ENCODE assay signal across 9 cellular contexts in genomic region chr19:12800873-12801465, GRCh38. TPM values are rescaled to one million over a fixed set of nuclear protein-coding genes. Genes with fewer than 3 reads are reported as not detected.
A peak's percentile ranks its signal among the peaks of the same experiment; 100 is the strongest.
DNase-seq lines count a peak whose midpoint lies in the region; ATAC-seq, FAIRE-seq and TF ChIP-seq lines count a peak whose summit lies in the region.
"Had no signal": no experiment of that assay in that cellular context is flagged by ENCODE, and none has a peak within 500 bp of the region (broad histone marks: within the 10 kb centered on the region; RNA-seq: fewer than 3 reads in every experiment).

No MANE protein-coding gene starts in this region.

- intact Hi-C loops in K562 (cut with micrococcal nuclease), result no loop called here

- H3K9me3 ChIP-seq in BLaER1 (no peaks in the 10 kb centered on the region), Karpas-422 (ENCODE audit: low read length) (no peaks in the 10 kb centered on the region), K562 (replicated peaks; ENCODE audit: control insufficient read depth, insufficient read depth, low read depth, low read length) (no peaks in the 10 kb centered on the region)
- H3K9me3 ChIP-seq: neutrophil had no signal

- TF ChIP-seq EP300 in K562 (IDR thresholded peaks at IDR 0.05; ENCODE audit: low read length), result no peak

- H2AFZ ChIP-seq in Karpas-422 (ENCODE audit: low read length), result 0 out of 2 replicates have a peak overlapping the region, but pooled peaks have one; percentile 92
- peak overlapping the region; percentile 97 for H2AFZ ChIP-seq in K562 (ENCODE audit: low read depth, low read length)

- TF ChIP-seq CTCF in K562 (IDR thresholded peaks at IDR 0.05 in 2 of 3, conservative IDR thresholded peaks at IDR 0.05 in 1 of 3; ENCODE audit: insufficient read depth in 2 of 3, low read depth in 1 of 3, low read length in 3 of 3), result no peak
- no peak for TF ChIP-seq CTCF in GM20000 (IDR thresholded peaks at IDR 0.05; ENCODE audit: extremely low read depth, missing control alignments)

- H4K20me1 ChIP-seq in BLaER1 (peaks cover 21% of the 10 kb centered on the region), Karpas-422 (ENCODE audit: insufficient read depth, low read depth, low read length) (no peaks in the 10 kb centered on the region), K562 (replicated peaks; ENCODE audit: control insufficient read depth, insufficient read depth, low read length) (no peaks in the 10 kb centered on the region)

- H3K79me2 ChIP-seq in Karpas-422 (ENCODE audit: low read length) (peaks cover 20% of the 10 kb centered on the region), K562 (ENCODE audit: control insufficient read depth, insufficient read depth, low read length) (peaks cover 30% of the 10 kb centered on the region)

- H3K4me1 ChIP-seq in BLaER1 (peaks cover 53% of the 10 kb centered on the region), Karpas-422 (ENCODE audit: low read length) (peaks cover 31% of the 10 kb centered on the region), K562 (replicated peaks in 1 of 2; ENCODE audit: control insufficient read depth in 2 of 2, insufficient read depth in 2 of 2, low read length in 2 of 2) (peaks cover 31 to 60% of the 10 kb centered on the region in 2 experiments; a peak in 4 of 5 replicates)

- in situ Hi-C loops in K562 (cut with MboI), result no loop called here

- CTCF ChIA-PET in K562 (lab: Yijun Ruan, JAX; ENCODE audit: low intra/inter-chr PET ratio), result no interaction called here

- DNase-seq in Karpas-422, result peak; percentile 62
- peak; percentile 40 to 56 (median 50) for DNase-seq in K562 (ENCODE audit: extremely low read depth in 1 of 4, low spot score in 3 of 4)
- DNase-seq in kidney tubule cell (ENCODE audit: low spot score), result peak; percentile 20
- peak in 7 of 49 donors; percentile 1 to 65 (median 30) for DNase-seq in substantia nigra (lab: John Stamatoyannopoulos, UW)
- DNase-seq in GM20000 (ENCODE audit: low spot score), result no peak
- no peak for DNase-seq in urothelium cell line (ENCODE audit: low spot score)

- H3K9me2 ChIP-seq in Karpas-422 (replicated peaks; ENCODE audit: insufficient read depth, low read length), result no peaks in the 10 kb centered on the region

- H3K9me1 ChIP-seq in K562 (ENCODE audit: control insufficient read depth, insufficient read depth, low read length), result no peaks in the 10 kb centered on the region

- peak overlapping the region; percentile 87 for H3K4me2 ChIP-seq in BLaER1
- H3K4me2 ChIP-seq in Karpas-422 (ENCODE audit: low read depth, low read length, poor library complexity, severe bottlenecking), result peak overlapping the region; percentile 83
- H3K4me2 ChIP-seq in K562 (ENCODE audit: insufficient read depth, low read length), result peak overlapping the region; percentile 82

- no peak for TF ChIP-seq POLR2A in K562 (conservative IDR thresholded peaks at IDR 0.05)

- H3K4me3 ChIP-seq in BLaER1 (peak overlapping the region; percentile 90), Karpas-422 (ENCODE audit: low read length) (peak overlapping the region; percentile 83), K562 (peak overlapping the region; percentile 76)

- TSS peak; percentile 62 for BruUV-seq in K562 (replicated peaks; lab: Mats Ljungman, UMichigan)

- no peaks in the 10 kb centered on the region for H3K27me3 ChIP-seq in BLaER1
- no peaks in the 10 kb centered on the region for H3K27me3 ChIP-seq in Karpas-422 (ENCODE audit: low read length)
- no peaks in the 10 kb centered on the region for H3K27me3 ChIP-seq in K562 (ENCODE audit: control insufficient read depth in 2 of 2, insufficient read depth in 2 of 2, low read length in 2 of 2)

- peak; percentile 27 for ATAC-seq in K562
- ATAC-seq in GM19397 (IDR thresholded peaks at IDR 0.05; ENCODE audit: unreplicated experiment), result no peak

- WGBS in K562 (ENCODE audit: insufficient coverage, low coverage, missing lambda C conversion rate), result 4% methylated on average over 26 of the region's 38 CpGs

- H3K27ac ChIP-seq in BLaER1, result peak overlapping the region; percentile 92
- H3K27ac ChIP-seq in Karpas-422 (ENCODE audit: low read length), result peak overlapping the region; percentile 62
- H3K27ac ChIP-seq in K562 (ENCODE audit: extremely low read depth, low read depth, low read length), result peak overlapping the region; percentile 90
- H3K27ac ChIP-seq in substantia nigra (ENCODE audit: low read depth, low read length, poor library complexity, severe bottlenecking), result peak overlapping the region; percentile 82
- H3K27ac ChIP-seq: neutrophil had no signal

- TF ChIP-seq RAD21 in K562 (CRISPR knock-in tag; conservative IDR thresholded peaks at IDR 0.05 in 1 of 2, IDR thresholded peaks at IDR 0.05 in 1 of 2), result no peak

- FAIRE-seq in K562 (lab: Jason Lieb, UNC) (no peak), urothelium cell line (lab: Jason Lieb, UNC) (no peak)

- POLR2A ChIA-PET in K562 (lab: Yijun Ruan, JAX), result interaction anchor here (0.5 to 2.7 kb wide), 7 partner anchors 9 to 190 kb away, joined by 3 to 12 read pairs (median 3); partner anchors contain the start of genes DHPS, JUNB, ZNF490 and ZNF791

- H3K36me3 ChIP-seq in BLaER1, result peaks cover 41% of the 10 kb centered on the region
- H3K36me3 ChIP-seq in Karpas-422 (ENCODE audit: insufficient read depth, low read length), result peaks cover 6% of the 10 kb centered on the region
- H3K36me3 ChIP-seq in K562 (ENCODE audit: control insufficient read depth, insufficient read depth, low read length), result peaks cover 33% of the 10 kb centered on the region; the same call in 2 of the 3 replicates
- H3K36me3 ChIP-seq: neutrophil had no signal

- H3K9ac ChIP-seq in BLaER1, result peak overlapping the region; percentile 97
- H3K9ac ChIP-seq in Karpas-422 (ENCODE audit: low read length), result peak overlapping the region; percentile 88
- H3K9ac ChIP-seq in K562 (ENCODE audit: insufficient read depth in 1 of 2, low read depth in 2 of 2, low read length in 2 of 2), result peak overlapping the region; percentile 90 to 96

RNA-seq across cellular contexts. Expression of gene PRDX2, which starts 0.6 kb away (rescaled TPM):
- 372 and 566 TPM in 2 replicates for total RNA-seq in Karpas-422 (2014; rRNA removed; shearing (Covaris generic); ENCODE audit: low replicate concordance)
- 60.0 and 151 TPM in 2 replicates for total RNA-seq in K562 (2011; cell fraction: chromatin; rRNA removed; ENCODE audit: low replicate concordance)
- total RNA-seq in K562 (2011; cell fraction: nucleolus; rRNA removed), result 145 and 159 TPM in 2 replicates
- total RNA-seq in K562 (2011; cell fraction: nucleoplasm; rRNA removed), result 97.9 and 99.4 TPM in 2 replicates
- total RNA-seq in K562 (2014; rRNA removed), result 416 and 546 TPM in 2 replicates
- total RNA-seq in K562 (2014; rRNA removed; fragmentation: Illumina TruSeq; extraction: Trizol), result 152 and 249 TPM in 2 replicates
- total RNA-seq in K562 (2015; rRNA removed; fragmentation: Illumina TruSeq; extraction: Trizol), result 343 and 347 TPM in 2 replicates
- total RNA-seq in K562 (2021), result 415 and 416 TPM in 2 replicates
- polyA plus RNA-seq in K562 (2011; rRNA removed), result 206 and 256 TPM in 2 replicates
- 525 and 683 TPM in 2 replicates for polyA plus RNA-seq in K562 (2011; cell fraction: cytosol; rRNA removed)
- 194 and 225 TPM in 2 replicates for polyA plus RNA-seq in K562 (2011; cell fraction: nucleus; rRNA removed)
- polyA plus RNA-seq in K562 (2012), result 497 and 514 TPM in 2 replicates
- 650 and 698 TPM in 2 replicates for polyA plus RNA-seq in K562 (2014; fragmentation: Illumina TruSeq; extraction: Trizol)
- 1,000 to 10,000 TPM in 1 of 2 experiments, 100 to 1,000 TPM in 1; 938 to 1,183 TPM for polyA plus RNA-seq in K562 (2014; fragmentation: Nextera tagmentation; extraction: Ambion mirVana)
- 280 and 401 TPM in 2 replicates for polyA plus RNA-seq in K562 (2014; rRNA removed)
- 113 and 153 TPM in 2 replicates for polyA minus RNA-seq in K562 (2011; rRNA and poly(A)+ RNA removed)
- 241 TPM in 2 replicates for polyA minus RNA-seq in K562 (2011; cell fraction: cytosol; rRNA and poly(A)+ RNA removed)
- polyA minus RNA-seq in K562 (2011; cell fraction: nucleus; rRNA and poly(A)+ RNA removed), result 31.6 and 53.0 TPM in 2 replicates

RNA-seq across cellular contexts. Expression of gene THSD8, which starts 0.9 kb away (rescaled TPM):
- 9.0 TPM in 1 of 2 replicates, not detected in the other for total RNA-seq in Karpas-422 (2014; rRNA removed; shearing (Covaris generic); ENCODE audit: low replicate concordance)
- total RNA-seq in K562 (2011; cell fraction: chromatin; rRNA removed; ENCODE audit: low replicate concordance), result not detected in 2 replicates
- total RNA-seq in K562 (2011; cell fraction: nucleolus; rRNA removed), result not detected in 2 replicates
- total RNA-seq in K562 (2011; cell fraction: nucleoplasm; rRNA removed), result not detected in 2 replicates
- total RNA-seq in K562 (2014; rRNA removed) (0.37 TPM in 1 of 2 replicates, not detected in the other), K562 (2014; rRNA removed; fragmentation: Illumina TruSeq; extraction: Trizol) (16.2 and 27.6 TPM in 2 replicates), K562 (2015; rRNA removed; fragmentation: Illumina TruSeq; extraction: Trizol) (8.4 TPM in 1 of 2 replicates, not detected in the other), K562 (2021) (42.4 and 49.3 TPM in 2 replicates)
- polyA plus RNA-seq in K562 (2011; rRNA removed) (11.9 and 13.4 TPM in 2 replicates), K562 (2014; fragmentation: Illumina TruSeq; extraction: Trizol) (3.5 and 28.6 TPM in 2 replicates), K562 (2014; fragmentation: Nextera tagmentation; extraction: Ambion mirVana) (10 to 100 TPM; 13.2 to 19.9 TPM), K562 (2014; rRNA removed) (not detected in 2 replicates)
- polyA plus RNA-seq in K562 (2011; cell fraction: cytosol; rRNA removed), result 4.1 TPM in 1 of 2 replicates, not detected in the other
- 3.7 and 3.9 TPM in 2 replicates for polyA plus RNA-seq in K562 (2011; cell fraction: nucleus; rRNA removed)
- 43.9 and 89.6 TPM in 2 replicates for polyA plus RNA-seq in K562 (2012)
- 10.0 and 14.0 TPM in 2 replicates for polyA minus RNA-seq in K562 (2011; rRNA and poly(A)+ RNA removed)
- not detected in 2 replicates for polyA minus RNA-seq in K562 (2011; cell fraction: cytosol; rRNA and poly(A)+ RNA removed)
- polyA minus RNA-seq in K562 (2011; cell fraction: nucleus; rRNA and poly(A)+ RNA removed), result not detected in 2 replicates

RNA-seq across cellular contexts. Expression of gene RNASEH2A, which starts 5.4 kb away (rescaled TPM):
- 37.8 and 48.4 TPM in 2 replicates for total RNA-seq in Karpas-422 (2014; rRNA removed; shearing (Covaris generic); ENCODE audit: low replicate concordance)
- 24.8 and 63.1 TPM in 2 replicates for total RNA-seq in K562 (2011; cell fraction: chromatin; rRNA removed; ENCODE audit: low replicate concordance)
- 48.6 and 51.0 TPM in 2 replicates for total RNA-seq in K562 (2011; cell fraction: nucleolus; rRNA removed)
- total RNA-seq in K562 (2011; cell fraction: nucleoplasm; rRNA removed), result 42.1 and 45.2 TPM in 2 replicates
- total RNA-seq in K562 (2014; rRNA removed), result 62.7 and 80.8 TPM in 2 replicates
- total RNA-seq in K562 (2014; rRNA removed; fragmentation: Illumina TruSeq; extraction: Trizol), result 36.7 TPM in 2 replicates
- 60.2 and 61.7 TPM in 2 replicates for total RNA-seq in K562 (2015; rRNA removed; fragmentation: Illumina TruSeq; extraction: Trizol)
- total RNA-seq in K562 (2021), result 53.9 and 64.1 TPM in 2 replicates
- 60.7 and 62.8 TPM in 2 replicates for polyA plus RNA-seq in K562 (2011; rRNA removed)
- 109 and 127 TPM in 2 replicates for polyA plus RNA-seq in K562 (2011; cell fraction: cytosol; rRNA removed)
- 59.9 and 78.3 TPM in 2 replicates for polyA plus RNA-seq in K562 (2011; cell fraction: nucleus; rRNA removed)
- polyA plus RNA-seq in K562 (2012), result 43.0 and 67.1 TPM in 2 replicates
- polyA plus RNA-seq in K562 (2014; fragmentation: Illumina TruSeq; extraction: Trizol), result 46.9 and 74.6 TPM in 2 replicates
- polyA plus RNA-seq in K562 (2014; fragmentation: Nextera tagmentation; extraction: Ambion mirVana), result 10 to 100 TPM; 22.3 to 34.6 TPM
- polyA plus RNA-seq in K562 (2014; rRNA removed), result 78.0 and 107 TPM in 2 replicates
- polyA minus RNA-seq in K562 (2011; rRNA and poly(A)+ RNA removed), result 62.8 and 83.0 TPM in 2 replicates
- 47.4 and 60.5 TPM in 2 replicates for polyA minus RNA-seq in K562 (2011; cell fraction: cytosol; rRNA and poly(A)+ RNA removed)
- polyA minus RNA-seq in K562 (2011; cell fraction: nucleus; rRNA and poly(A)+ RNA removed), result 17.8 and 23.9 TPM in 2 replicates

RNA-seq across cellular contexts. Expression of gene JUNB, which starts 9.7 kb away (rescaled TPM):
- 60.0 and 156 TPM in 2 replicates for total RNA-seq in Karpas-422 (2014; rRNA removed; shearing (Covaris generic); ENCODE audit: low replicate concordance)
- total RNA-seq in K562 (2011; cell fraction: chromatin; rRNA removed; ENCODE audit: low replicate concordance), result 8.5 and 33.0 TPM in 2 replicates
- total RNA-seq in K562 (2011; cell fraction: nucleolus; rRNA removed), result 64.4 and 66.6 TPM in 2 replicates
- total RNA-seq in K562 (2011; cell fraction: nucleoplasm; rRNA removed), result 24.6 and 29.1 TPM in 2 replicates
- total RNA-seq in K562 (2014; rRNA removed), result 74.7 and 94.7 TPM in 2 replicates
- 1.7 and 1.9 TPM in 2 replicates for total RNA-seq in K562 (2014; rRNA removed; fragmentation: Illumina TruSeq; extraction: Trizol)
- 13.1 and 15.6 TPM in 2 replicates for total RNA-seq in K562 (2015; rRNA removed; fragmentation: Illumina TruSeq; extraction: Trizol)
- total RNA-seq in K562 (2021), result 61.7 and 73.9 TPM in 2 replicates
- 15.9 and 19.8 TPM in 2 replicates for polyA plus RNA-seq in K562 (2011; rRNA removed)
- 26.0 and 124 TPM in 2 replicates for polyA plus RNA-seq in K562 (2011; cell fraction: cytosol; rRNA removed)
- polyA plus RNA-seq in K562 (2011; cell fraction: nucleus; rRNA removed), result 37.6 and 107 TPM in 2 replicates
- 33.9 and 59.6 TPM in 2 replicates for polyA plus RNA-seq in K562 (2012)
- 4.4 and 19.9 TPM in 2 replicates for polyA plus RNA-seq in K562 (2014; fragmentation: Illumina TruSeq; extraction: Trizol)
- polyA plus RNA-seq in K562 (2014; fragmentation: Nextera tagmentation; extraction: Ambion mirVana), result under 1 TPM; 0.23 to 0.56 TPM
- polyA plus RNA-seq in K562 (2014; rRNA removed), result 88.1 and 89.6 TPM in 2 replicates
- 2.7 and 3.9 TPM in 2 replicates for polyA minus RNA-seq in K562 (2011; rRNA and poly(A)+ RNA removed)
- 23.1 and 26.1 TPM in 2 replicates for polyA minus RNA-seq in K562 (2011; cell fraction: cytosol; rRNA and poly(A)+ RNA removed)
- polyA minus RNA-seq in K562 (2011; cell fraction: nucleus; rRNA and poly(A)+ RNA removed), result 31.7 and 39.2 TPM in 2 replicates

RNA-seq across cellular contexts. Expression of gene HOOK2, which starts 25.6 kb away (rescaled TPM):
- 7.6 and 21.2 TPM in 2 replicates for total RNA-seq in Karpas-422 (2014; rRNA removed; shearing (Covaris generic); ENCODE audit: low replicate concordance)
- total RNA-seq in K562 (2011; cell fraction: chromatin; rRNA removed; ENCODE audit: low replicate concordance), result 72.7 and 90.1 TPM in 2 replicates
- total RNA-seq in K562 (2011; cell fraction: nucleolus; rRNA removed), result 32.6 and 41.0 TPM in 2 replicates
- 39.9 and 41.2 TPM in 2 replicates for total RNA-seq in K562 (2011; cell fraction: nucleoplasm; rRNA removed)
- 15.0 and 15.2 TPM in 2 replicates for total RNA-seq in K562 (2014; rRNA removed)
- total RNA-seq in K562 (2014; rRNA removed; fragmentation: Illumina TruSeq; extraction: Trizol), result 6.3 and 8.8 TPM in 2 replicates
- 6.6 and 8.7 TPM in 2 replicates for total RNA-seq in K562 (2015; rRNA removed; fragmentation: Illumina TruSeq; extraction: Trizol)
- 13.1 and 17.0 TPM in 2 replicates for total RNA-seq in K562 (2021)
- 9.9 and 15.3 TPM in 2 replicates for polyA plus RNA-seq in K562 (2011; rRNA removed)
- polyA plus RNA-seq in K562 (2011; cell fraction: cytosol; rRNA removed), result 7.1 and 8.6 TPM in 2 replicates
- polyA plus RNA-seq in K562 (2011; cell fraction: nucleus; rRNA removed), result 62.2 and 67.4 TPM in 2 replicates
- 14.8 and 27.9 TPM in 2 replicates for polyA plus RNA-seq in K562 (2012)
- 12.9 and 14.1 TPM in 2 replicates for polyA plus RNA-seq in K562 (2014; fragmentation: Illumina TruSeq; extraction: Trizol)
- 1 to 10 TPM; 1.3 to 1.5 TPM for polyA plus RNA-seq in K562 (2014; fragmentation: Nextera tagmentation; extraction: Ambion mirVana)
- polyA plus RNA-seq in K562 (2014; rRNA removed), result 16.1 and 17.2 TPM in 2 replicates
- 8.0 and 8.6 TPM in 2 replicates for polyA minus RNA-seq in K562 (2011; rRNA and poly(A)+ RNA removed)
- polyA minus RNA-seq in K562 (2011; cell fraction: cytosol; rRNA and poly(A)+ RNA removed), result 1.9 and 3.3 TPM in 2 replicates
- polyA minus RNA-seq in K562 (2011; cell fraction: nucleus; rRNA and poly(A)+ RNA removed), result 16.7 and 17.0 TPM in 2 replicates

Comparison
In these comparisons a context has a peak if more than half of its experiments do, and no peak if none do; other contexts are left out.
1. DNase-seq: peak in Karpas-422 (single experiment), K562 (4 of 4) and kidney tubule cell (single experiment); none in GM20000 (single experiment) and urothelium cell line (single experiment).
2. Peak in every context shown above with its lines, with median percentiles within 50 percentile points of each other: H3K27ac ChIP-seq, H3K4me2 ChIP-seq, H3K4me3 ChIP-seq and H3K9ac ChIP-seq.